ENCODE assay signal across 14 cellular contexts in the genomic region with DNA sequence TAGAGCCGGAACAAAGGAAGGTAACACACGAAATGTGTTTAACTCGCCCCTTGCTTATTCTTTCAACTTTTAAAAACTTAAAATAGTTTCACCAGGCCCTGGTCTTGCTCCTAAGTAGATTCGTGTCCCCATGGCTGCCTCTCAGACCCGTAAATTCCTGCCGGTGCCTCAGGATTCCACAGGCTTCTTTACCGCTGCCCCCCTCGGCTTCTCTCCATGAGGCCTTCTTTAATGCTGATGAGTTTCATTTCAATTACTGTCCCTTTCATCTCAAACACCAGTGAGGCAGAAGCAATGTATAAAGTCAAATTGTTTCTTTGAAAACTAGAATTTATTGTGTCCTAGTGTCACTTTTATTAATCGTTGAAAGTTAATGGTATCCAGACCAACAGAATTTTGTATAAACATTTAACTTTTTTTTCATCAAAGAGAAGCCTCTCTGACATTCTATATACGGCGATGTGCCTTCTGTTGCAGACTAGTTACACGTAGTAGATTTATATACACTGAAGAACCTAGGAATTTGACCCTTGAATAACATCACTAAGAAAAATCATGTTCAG.
"Had no signal": no experiment of that assay in that cellular context is flagged by ENCODE, and none has a peak within 500 bp of the region (broad histone marks: within the 10 kb centered on the region; RNA-seq: fewer than 3 reads in every experiment).

No MANE protein-coding gene starts in this region.

- H3K9me3 Mint-ChIP-seq: activated B cell treated with CpG ODN at 0.5 μM for 24 hours; activated CD4-positive, alpha-beta T cell treated with anti-CD3 and anti-CD28 coated beads, Interleukin-2, amount 10 ng/mL, durations not matched to agents 7 days and 5 days; activated naive CD4-positive, alpha-beta T cell treated with anti-CD3 and anti-CD28 coated beads, Interleukin-2, amount 10 ng/mL, durations not matched to agents 7 days and 5 days; activated T-helper 2 cell treated with anti-CD3 and anti-CD28 coated beads, Interferon-gamma antibody, Interleukin-2, Interleukin-4, amounts not matched to agents 10 μg/mL and 5 μg/mL and 100 μg/mL, durations not matched to agents 14 hours and 24 hours and 36 hours; T-helper 1 cell treated with Interleukin-12 subunit alpha and Interleukin-12 subunit beta and Interleukin-4 antibody, amounts not matched to agents 30 μg/mL and 1 μg/mL, for 36 hours had no signal

- H3K4me1 ChIP-seq: foreskin keratinocyte, pancreas, vagina had no signal

- H3K9me3 ChIP-seq: pancreas, stomach, vagina had no signal

- H3K36me3 Mint-ChIP-seq: activated naive CD4-positive, alpha-beta T cell treated with anti-CD3 and anti-CD28 coated beads, Interleukin-2, amount 10 ng/mL, durations not matched to agents 7 days and 5 days had no signal

- H3K27me3 Mint-ChIP-seq: activated CD4-positive, alpha-beta T cell treated with anti-CD3 and anti-CD28 coated beads, Interleukin-2, amount 10 ng/mL, durations not matched to agents 7 days and 5 days; activated naive CD4-positive, alpha-beta T cell treated with anti-CD3 and anti-CD28 coated beads, Interleukin-2, amount 10 ng/mL, durations not matched to agents 7 days and 5 days had no signal

- H3K27ac ChIP-seq: foreskin keratinocyte, pancreas, vagina had no signal

- H3K27ac Mint-ChIP-seq: activated B cell treated with CpG ODN at 0.5 μM for 24 hours; activated CD4-positive, alpha-beta T cell treated with anti-CD3 and anti-CD28 coated beads, Interleukin-2, amount 10 ng/mL, durations not matched to agents 7 days and 5 days; activated naive CD4-positive, alpha-beta T cell treated with anti-CD3 and anti-CD28 coated beads, Interleukin-2, amount 10 ng/mL, durations not matched to agents 7 days and 5 days; activated T-helper 2 cell treated with anti-CD3 and anti-CD28 coated beads, Interferon-gamma antibody, Interleukin-2, Interleukin-4, amounts not matched to agents 10 μg/mL and 5 μg/mL and 100 μg/mL, durations not matched to agents 14 hours and 24 hours and 36 hours; T-helper 1 cell treated with Interleukin-12 subunit alpha and Interleukin-12 subunit beta and Interleukin-4 antibody, amounts not matched to agents 30 μg/mL and 1 μg/mL, for 36 hours had no signal

- DNase-seq: activated B cell treated with CpG ODN at 0.5 μM for 24 hours; activated CD4-positive, alpha-beta T cell treated with anti-CD3 and anti-CD28 coated beads, Interleukin-2, amount 10 ng/mL, durations not matched to agents 7 days and 5 days; activated naive CD4-positive, alpha-beta T cell treated with anti-CD3 and anti-CD28 coated beads, Interleukin-2, amount 10 ng/mL, durations not matched to agents 7 days and 5 days; foreskin keratinocyte; head of caudate nucleus; left colon; mammary epithelial cell; pancreas; stimulated activated CD4-positive, alpha-beta T cell treated with anti-CD3 and anti-CD28 coated beads, Interleukin-15, amount 100 ng/mL, for 24 hours; stimulated activated CD4-positive, alpha-beta T cell treated with anti-CD3 and anti-CD28 coated beads, Interleukin-4, amount 100 ng/mL, for 24 hours; stomach had no signal

- ATAC-seq: foreskin keratinocyte, left colon, pancreas had no signal

- H3K4me3 ChIP-seq: pancreas, stomach, vagina had no signal

- H3K27me3 ChIP-seq: foreskin keratinocyte, pancreas, stomach, vagina had no signal

- H3K4me3 Mint-ChIP-seq: activated B cell treated with CpG ODN at 0.5 μM for 24 hours; activated CD4-positive, alpha-beta T cell treated with anti-CD3 and anti-CD28 coated beads, Interleukin-2, amount 10 ng/mL, durations not matched to agents 7 days and 5 days; activated naive CD4-positive, alpha-beta T cell treated with anti-CD3 and anti-CD28 coated beads, Interleukin-2, amount 10 ng/mL, durations not matched to agents 7 days and 5 days; T-helper 1 cell treated with Interleukin-12 subunit alpha and Interleukin-12 subunit beta and Interleukin-4 antibody, amounts not matched to agents 30 μg/mL and 1 μg/mL, for 36 hours had no signal

- H3K4me1 Mint-ChIP-seq: activated B cell treated with CpG ODN at 0.5 μM for 24 hours; activated CD4-positive, alpha-beta T cell treated with anti-CD3 and anti-CD28 coated beads, Interleukin-2, amount 10 ng/mL, durations not matched to agents 7 days and 5 days; activated naive CD4-positive, alpha-beta T cell treated with anti-CD3 and anti-CD28 coated beads, Interleukin-2, amount 10 ng/mL, durations not matched to agents 7 days and 5 days had no signal

- H3K36me3 ChIP-seq: pancreas, stomach, vagina had no signal
